In the genomic region with DNA sequence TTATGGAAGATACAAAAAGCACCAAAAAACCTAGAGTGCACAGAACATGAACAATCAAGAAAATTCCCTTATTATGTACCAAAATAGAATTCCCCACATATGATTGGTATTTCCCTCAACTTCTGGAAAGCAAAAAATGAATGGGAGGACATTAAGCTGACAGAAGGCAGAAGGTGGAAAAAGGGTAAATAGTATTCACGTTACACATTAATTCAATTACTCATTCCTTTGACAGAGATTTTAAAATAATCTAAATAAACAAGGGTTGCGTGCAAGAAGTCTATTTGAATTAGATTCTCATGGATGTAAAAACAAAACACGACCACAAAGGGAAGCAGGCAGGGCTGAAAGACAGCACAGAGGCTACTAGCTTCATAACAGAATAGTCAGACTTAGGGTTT, we compare ENCODE assay signal across 18 cellular contexts.
DNase-seq lines count a peak whose midpoint lies in the region; ATAC-seq, FAIRE-seq and TF ChIP-seq lines count a peak whose summit lies in the region.
"Had no signal": no experiment of that assay in that cellular context is flagged by ENCODE, and none has a peak within 500 bp of the region (broad histone marks: within the 10 kb centered on the region; RNA-seq: fewer than 3 reads in every experiment).

No MANE protein-coding gene starts in this region.

- in situ Hi-C loops in Panc1 (cut with HindIII; ENCODE audit: low pct_unique_long_range_greater_than_20kb, low sequenced_read_pairs) = no loop called here
- in situ Hi-C loops in HepG2 (cut with HindIII; ENCODE audit: extremely low pct_ligation_motif_present, low pct_unique_long_range_greater_than_20kb) = no loop called here

- H3K9ac ChIP-seq in HepG2 (ENCODE audit: insufficient read depth, low read depth, low read length) = no peak overlapping the region

- POLR2A ChIA-PET in Panc1 (lab: Charles Lee) (no interaction called here), HepG2 (lab: Yijun Ruan, JAX) (no interaction called here)

- H3K4me2 ChIP-seq in HepG2 (ENCODE audit: low read depth, low read length) = no peak overlapping the region
- H3K4me2 ChIP-seq: GM23338 had no signal

- H3K27ac ChIP-seq in Panc1 (ENCODE audit: low read length) = no peak overlapping the region
- peak overlapping the region; percentile 3 to 5 for H3K27ac ChIP-seq in coronary artery
- H3K27ac ChIP-seq in HepG2 (ENCODE audit: extremely low read length, insufficient read depth, low read length) = no peak overlapping the region
- H3K27ac ChIP-seq: colonic mucosa, vagina, VCaP had no signal

- peak; percentile 7 for DNase-seq in COLO668 (lab: John Stamatoyannopoulos, UW; ENCODE audit: unreplicated experiment)
- peak; percentile 66 for DNase-seq in Panc1 (ENCODE audit: low read depth, low spot score)
- no peak for DNase-seq in coronary artery (ENCODE audit: low spot score)
- DNase-seq in lung microvascular endothelial cell (ENCODE audit: low read depth in 2 of 2) = peak; percentile 75 to 94
- no peak for DNase-seq in NCI-H524 treated with DMSO at 0.1 percent for 48 hours (lab: John Stamatoyannopoulos, UW)
- DNase-seq in HepG2 (ENCODE audit: low spot score) = no peak
- no peak for DNase-seq in NCI-H345 (lab: John Stamatoyannopoulos, UW)
- DNase-seq in activated T-cell treated with anti-CD3 and anti-CD28 coated beads for 4 hours = no peak
- DNase-seq: activated naive CD4-positive, alpha-beta T cell treated with anti-CD3 and anti-CD28 coated beads, Interleukin-2, amount 50 U/mL, for 16 hours; BE2C; colonic mucosa; islet precursor cell; Karpas-422; retina; stimulated activated CD4-positive, alpha-beta T cell treated with anti-CD3 and anti-CD28 coated beads, Interleukin-2, amount 100 ng/mL, for 48 hours had no signal

- CTCF ChIA-PET in Panc1 (lab: Charles Lee) = no interaction called here
- CTCF ChIA-PET in HepG2 (lab: Yijun Ruan, JAX; ENCODE audit: low intra/inter-chr PET ratio, low total read pairs) = no interaction called here

- no peaks in the 10 kb centered on the region for H3K36me3 ChIP-seq in Panc1 (ENCODE audit: control insufficient read depth, insufficient read depth, low read length)
- no peaks in the 10 kb centered on the region for H3K36me3 ChIP-seq in HepG2 (replicated peaks in 1 of 2; ENCODE audit: control insufficient read depth in 1 of 2, insufficient read depth in 2 of 2, low read length in 2 of 2)
- H3K36me3 ChIP-seq: BE2C, colonic mucosa, vagina had no signal

- no peaks in the 10 kb centered on the region for H3K79me2 ChIP-seq in HepG2 (ENCODE audit: insufficient read depth, low read length)

- WGBS in HepG2 (ENCODE audit: low lambda C conversion rate) = 2% methylated on average over 3 of the region's 3 CpGs

- no peak overlapping the region for H2AFZ ChIP-seq in HepG2 (ENCODE audit: low read length)
- H2AFZ ChIP-seq: GM23338 had no signal

- BruUV-seq in Panc1 (replicated peaks; lab: Mats Ljungman, UMichigan) = no TSS peak
- no TSS peak for BruUV-seq in HepG2 (replicated peaks; lab: Mats Ljungman, UMichigan)

- no peak; the same call in 1 of the 2 replicates for ATAC-seq in Panc1
- ATAC-seq in HepG2 = no peak
- ATAC-seq: GM23338 had no signal

- no peaks in the 10 kb centered on the region for H4K20me1 ChIP-seq in HepG2 (ENCODE audit: insufficient read depth, low read length)

- TF ChIP-seq POLR2A in HepG2 (IDR thresholded peaks at IDR 0.05; ENCODE audit: insufficient read depth in 1 of 2, low read depth in 2 of 2, low read length in 2 of 2) = no peak

- no peak overlapping the region for H3K4me3 ChIP-seq in Panc1 (ENCODE audit: low read depth in 2 of 2, low read length in 2 of 2)
- H3K4me3 ChIP-seq in coronary artery = no peak overlapping the region
- H3K4me3 ChIP-seq in HepG2 (replicated peaks in 1 of 3; ENCODE audit: insufficient read depth in 1 of 3, low read depth in 2 of 3, low read length in 3 of 3) = no peak overlapping the region
- H3K4me3 ChIP-seq: colonic mucosa, GM23338, vagina had no signal

- H3K27me3 ChIP-seq in Panc1 (ENCODE audit: control insufficient read depth, insufficient read depth, low read length) (no peaks in the 10 kb centered on the region), HepG2 (ENCODE audit: control insufficient read depth in 1 of 2, insufficient read depth in 2 of 2, low read length in 2 of 2) (no peaks in the 10 kb centered on the region)
- H3K27me3 ChIP-seq: BE2C, colonic mucosa, vagina had no signal

- H3K4me1 ChIP-seq in Panc1 (ENCODE audit: control insufficient read depth, insufficient read depth, low read length) = 0 out of 2 replicates have a peak, but pooled peaks cover 2% of the 10 kb centered on the region
- no peaks in the 10 kb centered on the region for H3K4me1 ChIP-seq in HepG2 (ENCODE audit: insufficient read depth, low read length)
- H3K4me1 ChIP-seq: colonic mucosa had no signal

- TF ChIP-seq EP300 in HepG2 (IDR thresholded peaks at IDR 0.05; ENCODE audit: low read depth in 2 of 2, low read length in 2 of 2) = no peak
- TF ChIP-seq EP300 in HepG2 (CRISPR knock-in tag; IDR thresholded peaks at IDR 0.05; ENCODE audit: borderline replicate concordance) = no peak

- intact Hi-C loops in Panc1 (cut with micrococcal nuclease; ENCODE audit: unreplicated experiment) (no loop called here), HepG2 (cut with micrococcal nuclease; ENCODE audit: unreplicated experiment) (no loop called here)

- no peak for FAIRE-seq in HepG2 (lab: Jason Lieb, UNC)

- no peak for TF ChIP-seq CTCF in Panc1 (IDR thresholded peaks at IDR 0.05)
- no peak for TF ChIP-seq CTCF in coronary artery (IDR thresholded peaks at IDR 0.05)
- TF ChIP-seq CTCF in HepG2 (CRISPR knock-in tag; IDR thresholded peaks at IDR 0.05) = no peak

- TF ChIP-seq RAD21 in HepG2 (CRISPR knock-in tag; IDR thresholded peaks at IDR 0.05) = no peak

- H3K9me3 ChIP-seq in Panc1 (ENCODE audit: control insufficient read depth, insufficient read depth, low read depth, low read length) (no peaks in the 10 kb centered on the region), HepG2 (ENCODE audit: low read length) (no peaks in the 10 kb centered on the region)
- H3K9me3 ChIP-seq: BE2C, colonic mucosa, vagina had no signal

TF ChIP-seq in HepG2, 621 proteins besides CTCF, POLR2A, EP300 and RAD21:
- TF ChIP-seq ZFP82 (CRISPR knock-in tag; IDR thresholded peaks at IDR 0.05; ENCODE audit: borderline replicate concordance) = no peak
- no peak for TF ChIP-seq TAF15 (IDR thresholded peaks at IDR 0.05; ENCODE audit: low read depth, low read length, poor library complexity, severe bottlenecking)
- TF ChIP-seq, protein P1, sequence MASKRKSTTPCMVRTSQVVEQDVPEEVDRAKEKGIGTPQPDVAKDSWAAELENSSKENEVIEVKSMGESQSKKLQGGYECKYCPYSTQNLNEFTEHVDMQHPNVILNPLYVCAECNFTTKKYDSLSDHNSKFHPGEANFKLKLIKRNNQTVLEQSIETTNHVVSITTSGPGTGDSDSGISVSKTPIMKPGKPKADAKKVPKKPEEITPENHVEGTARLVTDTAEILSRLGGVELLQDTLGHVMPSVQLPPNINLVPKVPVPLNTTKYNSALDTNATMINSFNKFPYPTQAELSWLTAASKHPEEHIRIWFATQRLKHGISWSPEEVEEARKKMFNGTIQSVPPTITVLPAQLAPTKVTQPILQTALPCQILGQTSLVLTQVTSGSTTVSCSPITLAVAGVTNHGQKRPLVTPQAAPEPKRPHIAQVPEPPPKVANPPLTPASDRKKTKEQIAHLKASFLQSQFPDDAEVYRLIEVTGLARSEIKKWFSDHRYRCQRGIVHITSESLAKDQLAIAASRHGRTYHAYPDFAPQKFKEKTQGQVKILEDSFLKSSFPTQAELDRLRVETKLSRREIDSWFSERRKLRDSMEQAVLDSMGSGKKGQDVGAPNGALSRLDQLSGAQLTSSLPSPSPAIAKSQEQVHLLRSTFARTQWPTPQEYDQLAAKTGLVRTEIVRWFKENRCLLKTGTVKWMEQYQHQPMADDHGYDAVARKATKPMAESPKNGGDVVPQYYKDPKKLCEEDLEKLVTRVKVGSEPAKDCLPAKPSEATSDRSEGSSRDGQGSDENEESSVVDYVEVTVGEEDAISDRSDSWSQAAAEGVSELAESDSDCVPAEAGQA (IDR thresholded peaks at IDR 0.05; ENCODE audit: low read depth) = no peak
- TF ChIP-seq, protein P1 (CRISPR knock-in tag; IDR thresholded peaks at IDR 0.05; ENCODE audit: borderline replicate concordance) = no peak

Comparison
In these comparisons a context has a peak if more than half of its experiments do, and no peak if none do; other contexts are left out.
1. DNase-seq: peak in COLO668 (single experiment), Panc1 (single experiment) and lung microvascular endothelial cell (2 of 2); none in coronary artery (single experiment), NCI-H524 treated with DMSO at 0.1 percent for 48 hours (single experiment), HepG2 (single experiment), NCI-H345 (single experiment) and activated T-cell treated with anti-CD3 and anti-CD28 coated beads for 4 hours (single experiment).
2. H3K27ac ChIP-seq: peak in coronary artery (2 of 2); none in Panc1 (single experiment) and HepG2 (single experiment).